8 cellular contexts compared by ENCODE assay signal in genomic region chr18:77071711-77072292, GRCh38.
A peak's percentile ranks its signal among the peaks of the same experiment; 100 is the strongest.
DNase-seq lines count a peak whose midpoint lies in the region; ATAC-seq, FAIRE-seq and TF ChIP-seq lines count a peak whose summit lies in the region.

No MANE protein-coding gene starts in this region.

- no peaks in the 10 kb centered on the region for H3K27me3 ChIP-seq in BE2C

- H3K4me3 ChIP-seq in BE2C (ENCODE audit: low read depth, low read length): no peak overlapping the region

- no peak for TF ChIP-seq POLR2A in H54 (IDR thresholded peaks at IDR 0.05; ENCODE audit: low read depth, low read length)

- peaks cover 89% of the 10 kb centered on the region for H3K4me1 Mint-ChIP-seq in activated T-helper 1 cell treated with anti-CD3 and anti-CD28 coated beads, Interleukin-12 subunit alpha, Interleukin-12 subunit beta, Interleukin-2, Interleukin-4 antibody, amounts not matched to agents 30 ng/mL and 10 ng/mL and 1 ng/mL, durations not matched to agents 14 hours and 24 hours and 36 hours (ENCODE audit: low read depth)
- peaks cover 93% of the 10 kb centered on the region for H3K4me1 Mint-ChIP-seq in stimulated activated effector memory CD8-positive, alpha-beta T cell treated with anti-CD3 and anti-CD28 coated beads, Interleukin-12 subunit alpha, Interleukin-12 subunit beta, amount 100 ng/mL, for 72 hours

- peaks cover 40% of the 10 kb centered on the region for H3K36me3 Mint-ChIP-seq in activated T-helper 1 cell treated with anti-CD3 and anti-CD28 coated beads, Interleukin-12 subunit alpha, Interleukin-12 subunit beta, Interleukin-2, Interleukin-4 antibody, amounts not matched to agents 30 ng/mL and 10 ng/mL and 1 ng/mL, durations not matched to agents 14 hours and 24 hours and 36 hours (ENCODE audit: low read depth)
- H3K36me3 Mint-ChIP-seq in stimulated activated effector memory CD8-positive, alpha-beta T cell treated with anti-CD3 and anti-CD28 coated beads, Interleukin-12 subunit alpha, Interleukin-12 subunit beta, amount 100 ng/mL, for 72 hours: peaks cover 47% of the 10 kb centered on the region

- TF ChIP-seq CTCF in BE2C (IDR thresholded peaks at IDR 0.05; ENCODE audit: low read depth, low read length): no peak

- no peaks in the 10 kb centered on the region for H3K4me1 ChIP-seq in BE2C

- peak overlapping the region; percentile 96 for H3K27ac Mint-ChIP-seq in activated T-helper 1 cell treated with anti-CD3 and anti-CD28 coated beads, Interleukin-12 subunit alpha, Interleukin-12 subunit beta, Interleukin-2, Interleukin-4 antibody, amounts not matched to agents 30 ng/mL and 10 ng/mL and 1 ng/mL, durations not matched to agents 14 hours and 24 hours and 36 hours
- peak overlapping the region; percentile 45 for H3K27ac Mint-ChIP-seq in stimulated activated effector memory CD8-positive, alpha-beta T cell treated with anti-CD3 and anti-CD28 coated beads, Interleukin-12 subunit alpha, Interleukin-12 subunit beta, amount 100 ng/mL, for 72 hours

- no peak for FAIRE-seq in H54 (lab: Jason Lieb, UNC)

- intact Hi-C loops in activated T-helper 1 cell treated with anti-CD3 and anti-CD28 coated beads, Interleukin-12 subunit alpha, Interleukin-12 subunit beta, Interleukin-2, Interleukin-4 antibody, amounts not matched to agents 30 ng/mL and 10 ng/mL and 1 ng/mL, durations not matched to agents 14 hours and 24 hours and 36 hours (cut with micrococcal nuclease): loop anchor here (1.0 kb wide), 2 partner anchors 9 to 30 kb away; no protein-coding TSS in a partner anchor
- intact Hi-C loops in Right ventricle myocardium superior (cut with DNase I): no loop called here

- ATAC-seq in Right ventricle myocardium superior (ENCODE audit: poor library complexity) (peak; percentile 36), HG02763 (IDR thresholded peaks at IDR 0.05; ENCODE audit: unreplicated experiment) (no peak)
- ATAC-seq in stimulated activated effector memory CD8-positive, alpha-beta T cell treated with anti-CD3 and anti-CD28 coated beads, Interleukin-12 subunit alpha, Interleukin-12 subunit beta, amount 100 ng/mL, for 72 hours: peak; percentile 31

- H3K9me3 ChIP-seq in BE2C: no peaks in the 10 kb centered on the region

- DNase-seq in NCI-H146 (lab: John Stamatoyannopoulos, UW) (peak; percentile 33), NCI-H146 treated with DMSO at 0.1 percent for 48 hours (lab: John Stamatoyannopoulos, UW; ENCODE audit: unreplicated experiment) (no peak), Right ventricle myocardium superior (no peak), BE2C (no peak), H54 (ENCODE audit: insufficient read length, low spot score) (no peak)
- DNase-seq in activated T-helper 1 cell treated with anti-CD3 and anti-CD28 coated beads, Interleukin-12 subunit alpha, Interleukin-12 subunit beta, Interleukin-2, Interleukin-4 antibody, amounts not matched to agents 30 ng/mL and 10 ng/mL and 1 ng/mL, durations not matched to agents 14 hours and 24 hours and 36 hours (ENCODE audit: low spot score): no peak
- no peak for DNase-seq in stimulated activated effector memory CD8-positive, alpha-beta T cell treated with anti-CD3 and anti-CD28 coated beads, Interleukin-12 subunit alpha, Interleukin-12 subunit beta, amount 100 ng/mL, for 72 hours (ENCODE audit: low spot score in 2 of 2)

- H3K9me3 Mint-ChIP-seq in activated T-helper 1 cell treated with anti-CD3 and anti-CD28 coated beads, Interleukin-12 subunit alpha, Interleukin-12 subunit beta, Interleukin-2, Interleukin-4 antibody, amounts not matched to agents 30 ng/mL and 10 ng/mL and 1 ng/mL, durations not matched to agents 14 hours and 24 hours and 36 hours: no peaks in the 10 kb centered on the region
- H3K9me3 Mint-ChIP-seq in stimulated activated effector memory CD8-positive, alpha-beta T cell treated with anti-CD3 and anti-CD28 coated beads, Interleukin-12 subunit alpha, Interleukin-12 subunit beta, amount 100 ng/mL, for 72 hours: no peaks in the 10 kb centered on the region

- H3K36me3 ChIP-seq in BE2C: no peaks in the 10 kb centered on the region

- H3K4me3 Mint-ChIP-seq in activated T-helper 1 cell treated with anti-CD3 and anti-CD28 coated beads, Interleukin-12 subunit alpha, Interleukin-12 subunit beta, Interleukin-2, Interleukin-4 antibody, amounts not matched to agents 30 ng/mL and 10 ng/mL and 1 ng/mL, durations not matched to agents 14 hours and 24 hours and 36 hours: peak overlapping the region; percentile 67
- peak overlapping the region; percentile 60 for H3K4me3 Mint-ChIP-seq in stimulated activated effector memory CD8-positive, alpha-beta T cell treated with anti-CD3 and anti-CD28 coated beads, Interleukin-12 subunit alpha, Interleukin-12 subunit beta, amount 100 ng/mL, for 72 hours

- no peaks in the 10 kb centered on the region for H3K27me3 Mint-ChIP-seq in activated T-helper 1 cell treated with anti-CD3 and anti-CD28 coated beads, Interleukin-12 subunit alpha, Interleukin-12 subunit beta, Interleukin-2, Interleukin-4 antibody, amounts not matched to agents 30 ng/mL and 10 ng/mL and 1 ng/mL, durations not matched to agents 14 hours and 24 hours and 36 hours (ENCODE audit: insufficient read depth)
